Comparison of ENCODE assay signal across 2 cellular contexts in the genomic region with DNA sequence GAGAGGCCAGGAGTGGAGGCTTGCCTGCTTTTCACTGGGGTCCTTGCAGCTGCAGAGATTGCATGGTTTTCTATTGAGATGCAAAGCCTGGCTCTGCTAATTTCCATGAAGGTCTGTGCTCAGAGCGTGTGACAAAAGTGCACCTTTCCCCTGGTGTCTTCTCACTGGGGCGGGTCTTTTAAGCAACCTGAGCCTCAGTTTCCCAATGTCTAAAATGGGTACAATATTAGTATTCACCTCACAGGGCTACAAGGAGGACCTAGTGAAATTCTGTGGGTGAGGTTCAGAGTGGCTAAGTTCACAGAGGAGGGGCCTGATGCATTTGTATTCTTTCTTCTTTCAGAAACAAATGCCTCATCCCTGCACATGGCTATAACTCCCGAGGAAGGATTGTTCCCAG.
TF ChIP-seq lines count a peak whose summit lies in the region.

No MANE protein-coding gene starts in this region.

TF ChIP-seq in HepG2, 621 proteins besides CTCF, POLR2A, EP300 and RAD21:
- TF ChIP-seq MXD1 (CRISPR knock-in tag; IDR thresholded peaks at IDR 0.05), result no peak
- peak; percentile 85 for TF ChIP-seq ZNF629 (CRISPR knock-in tag; conservative IDR thresholded peaks at IDR 0.05)

TF ChIP-seq in WTC11, 78 proteins besides CTCF, POLR2A, EP300 and RAD21:
- no peak for TF ChIP-seq FOXK1 (CRISPR knock-in tag; IDR thresholded peaks at IDR 0.05)
- no peak for TF ChIP-seq PRRX2 (CRISPR knock-in tag; IDR thresholded peaks at IDR 0.05)
- no peak for TF ChIP-seq TP53 (CRISPR knock-in tag; IDR thresholded peaks at IDR 0.05)
- no peak for TF ChIP-seq HMGA2 (CRISPR knock-in tag; IDR thresholded peaks at IDR 0.05)
- 0 out of 2 replicates have a peak, but pooled peaks have one; percentile 57 for TF ChIP-seq GTF2I (CRISPR knock-in tag; conservative IDR thresholded peaks at IDR 0.05)
- no peak for TF ChIP-seq HMGXB4 (CRISPR knock-in tag; IDR thresholded peaks at IDR 0.05)
TF ChIP-seq in WTC11: peak in this region for 1.
